ENCODE assay signal across 20 cellular contexts in genomic region chr5:132887326-132887725, GRCh38. TPM values are rescaled to one million over a fixed set of nuclear protein-coding genes. Genes with fewer than 3 reads are reported as not detected.
DNase-seq lines count a peak whose midpoint lies in the region; ATAC-seq lines count a peak whose summit lies in the region.
"Had no signal": no experiment of that assay in that cellular context is flagged by ENCODE, and none has a peak within 500 bp of the region (broad histone marks: within the 10 kb centered on the region; RNA-seq: fewer than 3 reads in every experiment).

No MANE protein-coding gene starts in this region.

- peaks cover 11% of the 10 kb centered on the region for H3K4me1 Mint-ChIP-seq in activated T-cell treated with anti-CD3 and anti-CD28 coated beads, Interleukin-2, amount 50 U/mL, for 72 hours (ENCODE audit: low read depth)
- H3K4me1 Mint-ChIP-seq in activated T-cell treated with anti-CD3 and anti-CD28 coated beads, Interleukin-2, amount 50 U/mL, for 4 hours (ENCODE audit: low read depth), result peaks cover 4% of the 10 kb centered on the region

- no peaks in the 10 kb centered on the region for H3K9me3 Mint-ChIP-seq in activated T-cell treated with anti-CD3 and anti-CD28 coated beads, Interleukin-2, amount 50 U/mL, for 72 hours
- H3K9me3 Mint-ChIP-seq in activated T-cell treated with anti-CD3 and anti-CD28 coated beads, Interleukin-2, amount 50 U/mL, for 4 hours, result no peaks in the 10 kb centered on the region

- H3K27me3 Mint-ChIP-seq in activated T-cell treated with anti-CD3 and anti-CD28 coated beads, Interleukin-2, amount 50 U/mL, for 72 hours (ENCODE audit: low read depth), result no peaks in the 10 kb centered on the region
- no peaks in the 10 kb centered on the region for H3K27me3 Mint-ChIP-seq in activated T-cell treated with anti-CD3 and anti-CD28 coated beads, Interleukin-2, amount 50 U/mL, for 4 hours (ENCODE audit: low read depth)

- H3K4me3 Mint-ChIP-seq in activated T-cell treated with anti-CD3 and anti-CD28 coated beads, Interleukin-2, amount 50 U/mL, for 72 hours, result no peak overlapping the region
- H3K4me3 Mint-ChIP-seq in activated T-cell treated with anti-CD3 and anti-CD28 coated beads, Interleukin-2, amount 50 U/mL, for 4 hours, result no peak overlapping the region

- in situ Hi-C loops in SK-MEL-5 (cut with HindIII; ENCODE audit: low pct_unique_long_range_greater_than_20kb, low sequenced_read_pairs), result no loop called here

- no peak for ATAC-seq in activated T-cell treated with anti-CD3 and anti-CD28 coated beads, Interleukin-2, amount 50 U/mL, for 72 hours (replicated peaks in 1 of 2)
- ATAC-seq in activated T-cell treated with anti-CD3 and anti-CD28 coated beads, Interleukin-2, amount 50 U/mL, for 4 hours, result no peak
- no peak for ATAC-seq in GM21619 (IDR thresholded peaks at IDR 0.05; ENCODE audit: unreplicated experiment)
- no peak for ATAC-seq in GM19395 (IDR thresholded peaks at IDR 0.05; ENCODE audit: unreplicated experiment)

- peak overlapping the region; percentile 2 for H3K27ac Mint-ChIP-seq in activated T-cell treated with anti-CD3 and anti-CD28 coated beads, Interleukin-2, amount 50 U/mL, for 72 hours

- H3K36me3 Mint-ChIP-seq in activated T-cell treated with anti-CD3 and anti-CD28 coated beads, Interleukin-2, amount 50 U/mL, for 72 hours (ENCODE audit: insufficient read depth in 2 of 2), result peaks cover 11 to 22% of the 10 kb centered on the region in 2 donors
- H3K36me3 Mint-ChIP-seq in activated T-cell treated with anti-CD3 and anti-CD28 coated beads, Interleukin-2, amount 50 U/mL, for 4 hours (ENCODE audit: insufficient read depth), result peaks cover 24% of the 10 kb centered on the region

- no peak for DNase-seq in activated T-cell treated with anti-CD3 and anti-CD28 coated beads, Interleukin-2, amount 50 U/mL, for 72 hours
- no peak for DNase-seq in activated T-cell treated with anti-CD3 and anti-CD28 coated beads, Interleukin-2, amount 50 U/mL, for 4 hours
- DNase-seq in SK-MEL-5 (ENCODE audit: low read depth, low spot score), result peak; percentile 54
- DNase-seq in foreskin melanocyte, result peak; percentile 62
- DNase-seq in pons (ENCODE audit: low spot score), result peak; percentile 61
- no peak for DNase-seq in HT-29 (ENCODE audit: low spot score)
- DNase-seq: 8988T, DMS 273 treated with DMSO at 0.1 percent for 48 hours, EL, HCEC 1CT, KBM-7, NCI-H1092 treated with DMSO at 0.1 percent for 48 hours, NCI-H1694, NCI-H345, NCI-H526 treated with DMSO at 0.1 percent for 48 hours, OCI-M1, RPMI8226 had no signal

RNA-seq across cellular contexts. Expression of gene LEAP2, which starts 13.9 kb away (rescaled TPM):
- 1 to 10 TPM; 5.0 to 7.2 TPM for total RNA-seq in activated T-cell treated with anti-CD3 and anti-CD28 coated beads, Interleukin-2, amount 50 U/mL, for 72 hours
- 1 to 10 TPM; 1.9 to 2.1 (median 1.9) TPM for total RNA-seq in activated T-cell treated with anti-CD3 and anti-CD28 coated beads, Interleukin-2, amount 50 U/mL, for 4 hours
- total RNA-seq in SK-MEL-5 (2014; rRNA removed; shearing (Covaris generic)), result 1.1 and 1.9 TPM in 2 replicates
- polyA plus RNA-seq in SK-MEL-5 (2015; cell fraction: cytosol; rRNA removed), result 0.27 and 1.00 TPM in 2 replicates
- polyA plus RNA-seq in SK-MEL-5 (2015; cell fraction: nucleus; rRNA removed), result 21.4 and 27.4 TPM in 2 replicates
- total RNA-seq in HT-29 (2014; rRNA removed; shearing (Covaris generic)), result 0.64 and 1.5 TPM in 2 replicates

RNA-seq across cellular contexts. Expression of gene UQCRQ, which starts 20.9 kb away (rescaled TPM):
- total RNA-seq in activated T-cell treated with anti-CD3 and anti-CD28 coated beads, Interleukin-2, amount 50 U/mL, for 72 hours, result 100 to 1,000 TPM; 189 TPM
- total RNA-seq in activated T-cell treated with anti-CD3 and anti-CD28 coated beads, Interleukin-2, amount 50 U/mL, for 4 hours, result 100 to 1,000 TPM; 475 to 549 (median 490) TPM
- 261 and 267 TPM in 2 replicates for total RNA-seq in SK-MEL-5 (2014; rRNA removed; shearing (Covaris generic))
- polyA plus RNA-seq in SK-MEL-5 (2015; cell fraction: cytosol; rRNA removed), result 192 and 355 TPM in 2 replicates
- polyA plus RNA-seq in SK-MEL-5 (2015; cell fraction: nucleus; rRNA removed), result 245 and 338 TPM in 2 replicates
- total RNA-seq in HT-29 (2014; rRNA removed; shearing (Covaris generic)), result 227 and 266 TPM in 2 replicates

RNA-seq across cellular contexts. Expression of gene GDF9, which starts 21.1 kb away (rescaled TPM):
- 1 to 10 TPM; 1.9 to 2.8 TPM for total RNA-seq in activated T-cell treated with anti-CD3 and anti-CD28 coated beads, Interleukin-2, amount 50 U/mL, for 72 hours
- under 1 TPM; 0.27 to 0.89 (median 0.32) TPM for total RNA-seq in activated T-cell treated with anti-CD3 and anti-CD28 coated beads, Interleukin-2, amount 50 U/mL, for 4 hours
- 0.11 and 0.13 TPM in 2 replicates for total RNA-seq in SK-MEL-5 (2014; rRNA removed; shearing (Covaris generic))
- polyA plus RNA-seq in SK-MEL-5 (2015; cell fraction: cytosol; rRNA removed), result 0.17 and 0.94 TPM in 2 replicates
- 2.8 and 3.2 TPM in 2 replicates for polyA plus RNA-seq in SK-MEL-5 (2015; cell fraction: nucleus; rRNA removed)
- 0.05 and 0.26 TPM in 2 replicates for total RNA-seq in HT-29 (2014; rRNA removed; shearing (Covaris generic))
- total RNA-seq: M059J had no signal

RNA-seq across cellular contexts. Expression of gene SHROOM1, which starts 56.9 kb away (rescaled TPM):
- 1 to 10 TPM; 1.1 to 2.1 TPM for total RNA-seq in activated T-cell treated with anti-CD3 and anti-CD28 coated beads, Interleukin-2, amount 50 U/mL, for 72 hours
- 1 to 10 TPM in 1 of 3 donors, under 1 TPM in 2; 0.79 to 1.4 (median 0.83) TPM for total RNA-seq in activated T-cell treated with anti-CD3 and anti-CD28 coated beads, Interleukin-2, amount 50 U/mL, for 4 hours
- total RNA-seq in SK-MEL-5 (2014; rRNA removed; shearing (Covaris generic)), result 0.53 and 1.1 TPM in 2 replicates
- 1.6 and 5.8 TPM in 2 replicates for polyA plus RNA-seq in SK-MEL-5 (2015; cell fraction: cytosol; rRNA removed)
- polyA plus RNA-seq in SK-MEL-5 (2015; cell fraction: nucleus; rRNA removed), result 1.5 and 3.3 TPM in 2 replicates
- 48.0 and 61.2 TPM in 2 replicates for total RNA-seq in HT-29 (2014; rRNA removed; shearing (Covaris generic))

Comparison
In these comparisons a context has a peak if more than half of its experiments do, and no peak if none do; other contexts are left out.
1. DNase-seq: peak in SK-MEL-5 (single experiment), foreskin melanocyte (single experiment) and pons (single experiment); none in activated T-cell treated with anti-CD3 and anti-CD28 coated beads, Interleukin-2, amount 50 U/mL, for 72 hours (0 of 2), activated T-cell treated with anti-CD3 and anti-CD28 coated beads, Interleukin-2, amount 50 U/mL, for 4 hours (single experiment) and HT-29 (single experiment).